ENCODE assay signal across 19 cellular contexts in genomic region chr1:181818943-181819342, GRCh38.
"Had no signal": no experiment of that assay in that cellular context is flagged by ENCODE, and none has a peak within 500 bp of the region (broad histone marks: within the 10 kb centered on the region; RNA-seq: fewer than 3 reads in every experiment).

No MANE protein-coding gene starts in this region.

- ATAC-seq: effector memory CD8-positive, alpha-beta T cell; foreskin keratinocyte; naive thymus-derived CD4-positive, alpha-beta T cell; stimulated activated naive B cell treated with anti-CD40 and anti-IgM and Interleukin-4, amounts not matched to agents 10 μg/mL and 1 μg/mL and 100 μg/mL, for 72 hours; stimulated activated naive CD8-positive, alpha-beta T cell treated with anti-CD3 and anti-CD28 coated beads, Interleukin-15, amount 100 ng/mL, for 72 hours had no signal

- H3K9me3 Mint-ChIP-seq: nephron progenitor cell had no signal

- H3K4me3 Mint-ChIP-seq: effector memory CD8-positive, alpha-beta T cell; naive thymus-derived CD4-positive, alpha-beta T cell; nephron progenitor cell; stimulated activated naive B cell treated with anti-CD40 and anti-IgM and Interleukin-4, amounts not matched to agents 10 μg/mL and 1 μg/mL and 100 μg/mL, for 72 hours; stimulated activated naive CD8-positive, alpha-beta T cell treated with anti-CD3 and anti-CD28 coated beads, Interleukin-15, amount 100 ng/mL, for 72 hours had no signal

- H3K27ac ChIP-seq: dorsolateral prefrontal cortex, foreskin keratinocyte, neutrophil, right atrium auricular region, sigmoid colon, skin epidermis, testis, tibial nerve had no signal

- H3K9me3 ChIP-seq: neutrophil, right atrium auricular region, sigmoid colon, testis, tibial nerve had no signal

- DNase-seq: cortex of kidney; dorsolateral prefrontal cortex; effector memory CD8-positive, alpha-beta T cell; erythroblast; foreskin keratinocyte; kidney glomerular epithelial cell; naive thymus-derived CD4-positive, alpha-beta T cell; nephron progenitor cell; posterior cingulate gyrus; sigmoid colon; stimulated activated CD4-positive, alpha-beta T cell treated with anti-CD3 and anti-CD28 coated beads, Interleukin-2, amount 100 ng/mL, for 24 hours; stimulated activated CD4-positive, alpha-beta T cell treated with anti-CD3 and anti-CD28 coated beads, Interleukin-4, amount 100 ng/mL, for 4 hours; stimulated activated naive B cell treated with anti-CD40 and anti-IgM and Interleukin-4, amounts not matched to agents 10 μg/mL and 1 μg/mL and 100 μg/mL, for 72 hours; stimulated activated naive CD8-positive, alpha-beta T cell treated with anti-CD3 and anti-CD28 coated beads, Interleukin-15, amount 100 ng/mL, for 72 hours; testis had no signal

- H3K36me3 Mint-ChIP-seq: naive thymus-derived CD4-positive, alpha-beta T cell; stimulated activated naive B cell treated with anti-CD40 and anti-IgM and Interleukin-4, amounts not matched to agents 10 μg/mL and 1 μg/mL and 100 μg/mL, for 72 hours had no signal

- H3K4me1 ChIP-seq: foreskin keratinocyte, right atrium auricular region, sigmoid colon, testis, tibial nerve had no signal

- H3K27ac Mint-ChIP-seq: effector memory CD8-positive, alpha-beta T cell; naive thymus-derived CD4-positive, alpha-beta T cell; nephron progenitor cell; stimulated activated naive B cell treated with anti-CD40 and anti-IgM and Interleukin-4, amounts not matched to agents 10 μg/mL and 1 μg/mL and 100 μg/mL, for 72 hours; stimulated activated naive CD8-positive, alpha-beta T cell treated with anti-CD3 and anti-CD28 coated beads, Interleukin-15, amount 100 ng/mL, for 72 hours had no signal

- H3K27me3 ChIP-seq: foreskin keratinocyte, neutrophil, right atrium auricular region, sigmoid colon, testis, tibial nerve had no signal

- H3K4me1 Mint-ChIP-seq: naive thymus-derived CD4-positive, alpha-beta T cell; nephron progenitor cell; stimulated activated naive B cell treated with anti-CD40 and anti-IgM and Interleukin-4, amounts not matched to agents 10 μg/mL and 1 μg/mL and 100 μg/mL, for 72 hours; stimulated activated naive CD8-positive, alpha-beta T cell treated with anti-CD3 and anti-CD28 coated beads, Interleukin-15, amount 100 ng/mL, for 72 hours had no signal
